8 cellular contexts compared by ENCODE assay signal in genomic region chr1:1918901-1919303, GRCh38. TPM values are rescaled to one million over a fixed set of nuclear protein-coding genes. Genes with fewer than 3 reads are reported as not detected.
DNase-seq lines count a peak whose midpoint lies in the region; ATAC-seq and TF ChIP-seq lines count a peak whose summit lies in the region.

TMEM52 (minus strand) TSS chr1:1919279; CDS start chr1:1919265, 14 bp downstream.

- no peak within 1 kb of the TSS for H3K4me3 ChIP-seq in hepatocyte

- no peak within 1 kb of the TSS for H3K27ac Mint-ChIP-seq in stimulated activated naive CD8-positive, alpha-beta T cell treated with anti-CD3 and anti-CD28 coated beads, Interleukin-15, Interleukin-2, amounts not matched to agents 100 ng/mL and 50 ng/mL, for 24 hours

- H3K4me1 ChIP-seq in hepatocyte (ENCODE audit: insufficient read depth) = peaks cover 16% of the 10 kb centered on the region

- H3K79me2 ChIP-seq in hepatocyte = no peaks in the 10 kb centered on the region

- H3K36me3 ChIP-seq in hepatocyte (replicated peaks; ENCODE audit: insufficient read depth, low read depth) = no peaks in the 10 kb centered on the region

- peak within 1 kb of the TSS; percentile 87 for H3K4me2 ChIP-seq in hepatocyte

- peak within 1 kb of the TSS; percentile 67 for H3K27ac ChIP-seq in hepatocyte

- H2AFZ ChIP-seq in hepatocyte = peak within 1 kb of the TSS; percentile 35

- no peaks in the 10 kb centered on the region for H3K9me3 ChIP-seq in hepatocyte (ENCODE audit: low read depth)

- peak within 1 kb of the TSS; percentile 43 for H3K4me3 Mint-ChIP-seq in stimulated activated naive CD8-positive, alpha-beta T cell treated with anti-CD3 and anti-CD28 coated beads, Interleukin-15, Interleukin-2, amounts not matched to agents 100 ng/mL and 50 ng/mL, for 24 hours

- no peaks in the 10 kb centered on the region for H3K36me3 Mint-ChIP-seq in stimulated activated naive CD8-positive, alpha-beta T cell treated with anti-CD3 and anti-CD28 coated beads, Interleukin-15, Interleukin-2, amounts not matched to agents 100 ng/mL and 50 ng/mL, for 24 hours (ENCODE audit: low read depth)

- no peaks in the 10 kb centered on the region for H3K9me2 ChIP-seq in hepatocyte (replicated peaks; ENCODE audit: insufficient read depth)

- peaks cover under 1% of the 10 kb centered on the region for H3K27me3 Mint-ChIP-seq in stimulated activated naive CD8-positive, alpha-beta T cell treated with anti-CD3 and anti-CD28 coated beads, Interleukin-15, Interleukin-2, amounts not matched to agents 100 ng/mL and 50 ng/mL, for 24 hours

- no peaks in the 10 kb centered on the region for H4K20me1 ChIP-seq in hepatocyte (ENCODE audit: insufficient read depth, poor library complexity, severe bottlenecking)

- H3K9me3 Mint-ChIP-seq in stimulated activated naive CD8-positive, alpha-beta T cell treated with anti-CD3 and anti-CD28 coated beads, Interleukin-15, Interleukin-2, amounts not matched to agents 100 ng/mL and 50 ng/mL, for 24 hours = no peaks in the 10 kb centered on the region

- 2% methylated on average over 9 of the region's 44 CpGs for WGBS in hepatocyte (ENCODE audit: low lambda C conversion rate, missing lambda C conversion rate)

- DNase-seq in hepatocyte (ENCODE audit: low spot score) = no peak
- no peak for DNase-seq in islet precursor cell
- DNase-seq in MV-4-11 (lab: John Stamatoyannopoulos, UW) = no peak
- no peak for DNase-seq in ecto neural progenitor cell (ENCODE audit: low spot score)

- peaks cover 3% of the 10 kb centered on the region for H3K4me1 Mint-ChIP-seq in stimulated activated naive CD8-positive, alpha-beta T cell treated with anti-CD3 and anti-CD28 coated beads, Interleukin-15, Interleukin-2, amounts not matched to agents 100 ng/mL and 50 ng/mL, for 24 hours (ENCODE audit: low read depth)

- no peaks in the 10 kb centered on the region for H3K27me3 ChIP-seq in hepatocyte

- peak; percentile 38 for ATAC-seq in GM18502 (IDR thresholded peaks at IDR 0.05; ENCODE audit: poor library complexity, unreplicated experiment)
- ATAC-seq in HG02763 (IDR thresholded peaks at IDR 0.05; ENCODE audit: unreplicated experiment) = peak; percentile 15
- peak; percentile 1; the same call in 2 of the 3 replicates for ATAC-seq in SK-N-SH treated with all-trans-retinoic acid at 6 μM for 48 hours

- TF ChIP-seq CTCF in hepatocyte (IDR thresholded peaks at IDR 0.05; ENCODE audit: poor library complexity) = no peak

TF ChIP-seq in SK-N-SH treated with all-trans-retinoic acid at 6 μM for 48 hours, 23 proteins besides CTCF, POLR2A, EP300 and RAD21:
- TF ChIP-seq CREB5 (CRISPR knock-in tag; IDR thresholded peaks at IDR 0.05; ENCODE audit: low read depth) (no peak), OSR1 (CRISPR knock-in tag; IDR thresholded peaks at IDR 0.05) (no peak), CSDC2 (CRISPR knock-in tag; IDR thresholded peaks at IDR 0.05) (no peak), ZNF8 (CRISPR knock-in tag; IDR thresholded peaks at IDR 0.05) (no peak), ZC3H10 (CRISPR knock-in tag; IDR thresholded peaks at IDR 0.05) (no peak), SNAI2 (CRISPR knock-in tag; IDR thresholded peaks at IDR 0.05) (no peak), ARNTL (CRISPR knock-in tag; IDR thresholded peaks at IDR 0.05; ENCODE audit: borderline replicate concordance, low read depth) (no peak), ISL1 (CRISPR knock-in tag; IDR thresholded peaks at IDR 0.05) (no peak), PPARA (CRISPR knock-in tag; IDR thresholded peaks at IDR 0.05; ENCODE audit: borderline replicate concordance) (no peak), PATZ1 (CRISPR knock-in tag; IDR thresholded peaks at IDR 0.05; ENCODE audit: borderline replicate concordance) (no peak), ESRRG (CRISPR knock-in tag; IDR thresholded peaks at IDR 0.05) (no peak), TOX (CRISPR knock-in tag; IDR thresholded peaks at IDR 0.05; ENCODE audit: borderline replicate concordance) (no peak), ZFP30 (CRISPR knock-in tag; IDR thresholded peaks at IDR 0.05) (no peak), BACH2 (CRISPR knock-in tag; IDR thresholded peaks at IDR 0.05; ENCODE audit: borderline replicate concordance) (no peak), TCF4 (CRISPR knock-in tag; IDR thresholded peaks at IDR 0.05; ENCODE audit: borderline replicate concordance) (no peak), ZNF565 (CRISPR knock-in tag; conservative IDR thresholded peaks at IDR 0.05; ENCODE audit: low read depth) (no peak), RARB (CRISPR knock-in tag; IDR thresholded peaks at IDR 0.05) (no peak), CSRNP3 (CRISPR knock-in tag; IDR thresholded peaks at IDR 0.05) (no peak), TSHZ2 (CRISPR knock-in tag; IDR thresholded peaks at IDR 0.05) (no peak)
TF ChIP-seq in SK-N-SH treated with all-trans-retinoic acid at 6 μM for 48 hours: peak in this region for 0.

RNA-seq across cellular contexts. Expression of gene TMEM52, which starts in this region (rescaled TPM):
- 3.6 and 5.8 TPM in 2 replicates for total RNA-seq in hepatocyte
- 5.3 and 5.8 TPM in 2 replicates for polyA plus RNA-seq in hepatocyte
